ENCODE assay signal across 1 cellular context in the genomic region with DNA sequence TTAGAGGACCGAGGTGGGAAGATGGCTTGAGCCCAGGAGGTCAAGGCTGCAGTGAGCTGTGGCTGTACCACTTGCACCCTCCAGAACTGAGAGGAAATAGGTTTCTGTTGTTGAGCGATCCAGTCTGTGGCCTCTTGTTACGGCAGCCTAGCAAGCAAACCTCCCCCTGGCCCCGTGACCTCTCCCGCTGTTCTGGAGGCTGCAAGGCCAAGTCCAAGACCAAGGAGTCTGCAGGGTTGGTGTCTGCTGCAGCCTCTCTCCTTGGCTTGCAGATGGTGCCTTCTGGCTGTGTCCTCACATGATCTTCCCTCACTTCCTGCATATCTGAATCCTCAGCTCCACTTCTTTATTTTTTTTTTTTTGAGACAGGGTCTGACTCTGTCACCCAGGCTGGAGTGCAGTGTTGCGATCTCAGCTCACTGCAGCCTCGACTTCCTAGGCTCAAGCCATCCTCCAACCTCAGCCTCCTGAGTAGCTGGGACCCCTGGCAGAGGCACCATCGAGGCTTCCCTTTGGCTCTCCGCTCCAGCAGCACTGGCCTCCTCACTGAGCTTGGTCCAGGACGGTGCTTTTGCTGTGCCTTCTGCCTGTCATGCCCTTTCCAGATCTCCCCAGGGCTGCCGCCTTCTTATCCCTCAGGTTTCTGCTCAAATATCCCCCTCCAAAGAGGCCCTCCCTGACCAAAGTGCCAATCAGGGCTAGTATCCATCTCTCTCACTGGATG.
TF ChIP-seq lines count a peak whose summit lies in the region.

No MANE protein-coding gene starts in this region.

TF ChIP-seq in A549, 52 proteins besides CTCF, POLR2A, EP300 and RAD21 (continued from another document):
- TF ChIP-seq, protein P1, sequence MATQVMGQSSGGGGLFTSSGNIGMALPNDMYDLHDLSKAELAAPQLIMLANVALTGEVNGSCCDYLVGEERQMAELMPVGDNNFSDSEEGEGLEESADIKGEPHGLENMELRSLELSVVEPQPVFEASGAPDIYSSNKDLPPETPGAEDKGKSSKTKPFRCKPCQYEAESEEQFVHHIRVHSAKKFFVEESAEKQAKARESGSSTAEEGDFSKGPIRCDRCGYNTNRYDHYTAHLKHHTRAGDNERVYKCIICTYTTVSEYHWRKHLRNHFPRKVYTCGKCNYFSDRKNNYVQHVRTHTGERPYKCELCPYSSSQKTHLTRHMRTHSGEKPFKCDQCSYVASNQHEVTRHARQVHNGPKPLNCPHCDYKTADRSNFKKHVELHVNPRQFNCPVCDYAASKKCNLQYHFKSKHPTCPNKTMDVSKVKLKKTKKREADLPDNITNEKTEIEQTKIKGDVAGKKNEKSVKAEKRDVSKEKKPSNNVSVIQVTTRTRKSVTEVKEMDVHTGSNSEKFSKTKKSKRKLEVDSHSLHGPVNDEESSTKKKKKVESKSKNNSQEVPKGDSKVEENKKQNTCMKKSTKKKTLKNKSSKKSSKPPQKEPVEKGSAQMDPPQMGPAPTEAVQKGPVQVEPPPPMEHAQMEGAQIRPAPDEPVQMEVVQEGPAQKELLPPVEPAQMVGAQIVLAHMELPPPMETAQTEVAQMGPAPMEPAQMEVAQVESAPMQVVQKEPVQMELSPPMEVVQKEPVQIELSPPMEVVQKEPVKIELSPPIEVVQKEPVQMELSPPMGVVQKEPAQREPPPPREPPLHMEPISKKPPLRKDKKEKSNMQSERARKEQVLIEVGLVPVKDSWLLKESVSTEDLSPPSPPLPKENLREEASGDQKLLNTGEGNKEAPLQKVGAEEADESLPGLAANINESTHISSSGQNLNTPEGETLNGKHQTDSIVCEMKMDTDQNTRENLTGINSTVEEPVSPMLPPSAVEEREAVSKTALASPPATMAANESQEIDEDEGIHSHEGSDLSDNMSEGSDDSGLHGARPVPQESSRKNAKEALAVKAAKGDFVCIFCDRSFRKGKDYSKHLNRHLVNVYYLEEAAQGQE (IDR thresholded peaks at IDR 0.05), result no peak
- TF ChIP-seq NPAS2 (CRISPR knock-in tag; IDR thresholded peaks at IDR 0.05; ENCODE audit: borderline replicate concordance) (no peak), RARB (CRISPR knock-in tag; IDR thresholded peaks at IDR 0.05) (no peak), NFE2L2 (conservative IDR thresholded peaks at IDR 0.05; ENCODE audit: low read length) (no peak), E2F6 (IDR thresholded peaks at IDR 0.05; ENCODE audit: borderline replicate concordance, low read depth) (no peak), MAZ (IDR thresholded peaks at IDR 0.05; ENCODE audit: borderline replicate concordance, low read depth, low read length) (no peak), FOSB (CRISPR knock-in tag; IDR thresholded peaks at IDR 0.05) (no peak), HEYL (CRISPR knock-in tag; IDR thresholded peaks at IDR 0.05) (no peak), TP53 (CRISPR knock-in tag; IDR thresholded peaks at IDR 0.05) (no peak), ELK1 (IDR thresholded peaks at IDR 0.05; ENCODE audit: low read depth, low read length) (no peak), ATOH8 (CRISPR knock-in tag; IDR thresholded peaks at IDR 0.05; ENCODE audit: low read depth) (no peak), CEBPB (IDR thresholded peaks at IDR 0.05) (no peak), ZNF302 (CRISPR knock-in tag; IDR thresholded peaks at IDR 0.05) (no peak), CHD2 (IDR thresholded peaks at IDR 0.05; ENCODE audit: low read length, partially characterized antibody) (no peak)
